Comparison of ENCODE assay signal across 18 cellular contexts in genomic region chr14:101116486-101117130, GRCh38.
"Had no signal": no experiment of that assay in that cellular context is flagged by ENCODE, and none has a peak within 500 bp of the region (broad histone marks: within the 10 kb centered on the region; RNA-seq: fewer than 3 reads in every experiment).

No MANE protein-coding gene starts in this region.

- H3K27ac Mint-ChIP-seq: activated B cell treated with CpG ODN at 0.5 μM for 24 hours; activated naive CD8-positive, alpha-beta T cell treated with anti-CD3 and anti-CD28 coated beads for 36 hours; dendritic cell treated with granulocyte-macrophage colony-stimulating factor and Interleukin-4, amounts not matched to agents 40 ng/mL and 50 ng/mL, for 4 days; effector memory CD8-positive, alpha-beta T cell; naive thymus-derived CD4-positive, alpha-beta T cell; neural progenitor cell had no signal

- H3K4me3 Mint-ChIP-seq: activated B cell treated with CpG ODN at 0.5 μM for 24 hours; activated naive CD8-positive, alpha-beta T cell treated with anti-CD3 and anti-CD28 coated beads for 36 hours; dendritic cell treated with granulocyte-macrophage colony-stimulating factor and Interleukin-4, amounts not matched to agents 40 ng/mL and 50 ng/mL, for 4 days; effector memory CD8-positive, alpha-beta T cell; neural progenitor cell had no signal

- H3K4me2 ChIP-seq: hepatocyte, neural progenitor cell, SK-N-SH had no signal

- H3K27me3 ChIP-seq: hepatocyte, neural progenitor cell, transverse colon had no signal

- H3K36me3 ChIP-seq: neural progenitor cell, transverse colon had no signal

- H3K9ac ChIP-seq: neural progenitor cell, parathyroid adenoma, SK-N-SH had no signal

- H3K9me3 Mint-ChIP-seq: activated B cell treated with CpG ODN at 0.5 μM for 24 hours; activated naive CD8-positive, alpha-beta T cell treated with anti-CD3 and anti-CD28 coated beads for 36 hours; dendritic cell treated with granulocyte-macrophage colony-stimulating factor and Interleukin-4, amounts not matched to agents 40 ng/mL and 50 ng/mL, for 4 days; effector memory CD8-positive, alpha-beta T cell; naive thymus-derived CD4-positive, alpha-beta T cell; neural progenitor cell had no signal

- H3K79me2 ChIP-seq: hepatocyte, parathyroid adenoma had no signal

- ATAC-seq: effector memory CD8-positive, alpha-beta T cell; foreskin keratinocyte; naive thymus-derived CD4-positive, alpha-beta T cell had no signal

- H3K4me1 ChIP-seq: foreskin keratinocyte, parathyroid adenoma had no signal

- H3K36me3 Mint-ChIP-seq: activated naive CD8-positive, alpha-beta T cell treated with anti-CD3 and anti-CD28 coated beads for 36 hours; naive thymus-derived CD4-positive, alpha-beta T cell; neural progenitor cell had no signal

- H3K9me3 ChIP-seq: SK-N-SH, transverse colon had no signal

- H3K27ac ChIP-seq: foreskin keratinocyte, hepatocyte, neural progenitor cell, parathyroid adenoma, transverse colon had no signal

- H3K4me3 ChIP-seq: hepatocyte, neural progenitor cell, transverse colon had no signal

- DNase-seq: activated B cell treated with CpG ODN at 0.5 μM for 24 hours; activated CD4-positive, alpha-beta T cell treated with anti-CD3 and anti-CD28 coated beads for 48 hours; activated naive CD8-positive, alpha-beta T cell treated with anti-CD3 and anti-CD28 coated beads for 36 hours; amniotic stem cell; foreskin keratinocyte; mammary epithelial cell; SK-N-SH; stimulated activated CD4-positive, alpha-beta T cell treated with anti-CD3 and anti-CD28 coated beads, Interleukin-12 subunit alpha, Interleukin-12 subunit beta, amount 100 ng/mL, for 4 hours; stimulated activated CD4-positive, alpha-beta T cell treated with anti-CD3 and anti-CD28 coated beads, Interleukin-1b, Interleukin-23, amount 100 ng/mL, for 48 hours; stimulated activated naive CD4-positive, alpha-beta T cell; substantia nigra; transverse colon had no signal

- H3K27me3 Mint-ChIP-seq: activated B cell treated with CpG ODN at 0.5 μM for 24 hours; dendritic cell treated with granulocyte-macrophage colony-stimulating factor and Interleukin-4, amounts not matched to agents 40 ng/mL and 50 ng/mL, for 4 days had no signal
